Comparison of ENCODE assay signal across 10 cellular contexts in the genomic region with DNA sequence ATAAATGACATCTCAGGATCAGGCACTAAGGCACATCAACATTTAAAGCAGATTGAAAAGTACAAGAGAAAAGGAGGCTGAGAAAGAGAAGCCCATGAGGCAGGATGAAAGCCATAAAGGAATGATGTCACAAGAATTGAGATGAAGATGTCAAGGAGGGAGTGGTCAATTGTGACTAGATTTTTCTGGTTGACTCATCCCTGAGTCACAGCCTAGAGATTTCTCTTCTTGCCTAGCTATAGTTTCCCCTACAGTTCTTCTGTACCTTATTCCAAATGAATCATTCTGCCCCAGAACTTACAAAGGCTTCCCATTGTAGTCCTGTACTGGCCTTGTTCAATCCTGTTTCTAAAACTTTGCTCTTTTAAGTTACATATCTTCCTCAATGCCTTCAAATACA. TPM values are rescaled to one million over a fixed set of nuclear protein-coding genes. Genes with fewer than 3 reads are reported as not detected.
DNase-seq lines count a peak whose midpoint lies in the region.
"Had no signal": no experiment of that assay in that cellular context is flagged by ENCODE, and none has a peak within 500 bp of the region (broad histone marks: within the 10 kb centered on the region; RNA-seq: fewer than 3 reads in every experiment).

No MANE protein-coding gene starts in this region.

- H2BK15ac ChIP-seq in neuronal stem cell (ENCODE audit: low read length) = no peak overlapping the region

- H3K9ac ChIP-seq in neuronal stem cell (ENCODE audit: low read depth, low read length, poor library complexity) = no peak overlapping the region

- no peaks in the 10 kb centered on the region for H3K79me1 ChIP-seq in neuronal stem cell (ENCODE audit: low read depth, low read length)

- H3K27me3 ChIP-seq in neuronal stem cell (ENCODE audit: control insufficient read depth in 3 of 3, insufficient read depth in 3 of 3, low read depth in 1 of 3, low read length in 3 of 3) = no peaks in the 10 kb centered on the region

- H3K27ac ChIP-seq in epithelial cell of prostate (peak overlapping the region; percentile 97), neuronal stem cell (replicated peaks; ENCODE audit: low read length) (no peak overlapping the region)
- H3K27ac ChIP-seq: 22Rv1 had no signal

- H2BK12ac ChIP-seq in neuronal stem cell (ENCODE audit: low read length) = no peak overlapping the region

- H4K91ac ChIP-seq in neuronal stem cell (ENCODE audit: low read depth, low read length, poor library complexity) = no peak overlapping the region

- H3K4me2 ChIP-seq in neuronal stem cell (ENCODE audit: insufficient read depth, low read length, poor library complexity, severe bottlenecking) = no peak overlapping the region

- no peak overlapping the region for H2AK5ac ChIP-seq in neuronal stem cell (ENCODE audit: low read depth, low read length)

- no peak overlapping the region for H3K4me3 ChIP-seq in neuronal stem cell (ENCODE audit: low read length in 2 of 2)
- H3K4me3 ChIP-seq: lung had no signal

- H3K9me3 ChIP-seq in neuronal stem cell (replicated peaks in 1 of 2; ENCODE audit: control insufficient read depth in 2 of 2, insufficient read depth in 1 of 2, low read depth in 1 of 2, low read length in 2 of 2) = no peaks in the 10 kb centered on the region

- DNase-seq in DMS53 (lab: John Stamatoyannopoulos, UW) = peak; percentile 56
- no peak for DNase-seq in DMS53 treated with DMSO at 0.1 percent for 48 hours (lab: John Stamatoyannopoulos, UW; ENCODE audit: unreplicated experiment)
- DNase-seq in SIG-M5 (lab: John Stamatoyannopoulos, UW) = peak; percentile 13
- DNase-seq in epithelial cell of prostate (ENCODE audit: low read depth, low spot score) = peak; percentile 87
- DNase-seq in stimulated activated CD4-positive, alpha-beta T cell treated with anti-CD3 and anti-CD28 coated beads, TNF-alpha, amount 100 ng/mL, for 48 hours (ENCODE audit: low read depth in 3 of 3) = peak; percentile 19 to 58 (median 44)
- no peak for DNase-seq in KBM-7
- DNase-seq in neuronal stem cell (ENCODE audit: low spot score) = no peak
- DNase-seq in NCI-H1694 treated with DMSO at 0.1 percent for 48 hours (lab: John Stamatoyannopoulos, UW) = no peak

- no peak overlapping the region for H3K23ac ChIP-seq in neuronal stem cell (ENCODE audit: low read depth, low read length, poor library complexity)

- in situ Hi-C loops in KBM-7 (cut with MboI; ENCODE audit: low pct_unique_long_range_greater_than_20kb, low sequenced_read_pairs) = no loop called here

- no peak overlapping the region for H4K8ac ChIP-seq in neuronal stem cell (ENCODE audit: low read depth, low read length)

- H2AFZ ChIP-seq in neuronal stem cell (ENCODE audit: low read length) = no peak overlapping the region

- H3K36me3 ChIP-seq in neuronal stem cell (replicated peaks in 1 of 2; ENCODE audit: control insufficient read depth in 2 of 2, insufficient read depth in 2 of 2, low read length in 2 of 2) = no peaks in the 10 kb centered on the region

- H3K4ac ChIP-seq in neuronal stem cell (ENCODE audit: low read length) = no peak overlapping the region

- no peak overlapping the region for H3K14ac ChIP-seq in neuronal stem cell (ENCODE audit: low read length)

- H3K4me1 ChIP-seq in neuronal stem cell (ENCODE audit: control insufficient read depth in 2 of 2, insufficient read depth in 1 of 2, low read depth in 1 of 2, low read length in 2 of 2) = peaks cover 0 to 16% of the 10 kb centered on the region in 2 donors

- H2BK5ac ChIP-seq in neuronal stem cell (ENCODE audit: low read length) = no peak overlapping the region

- no peak overlapping the region for H2BK120ac ChIP-seq in neuronal stem cell (ENCODE audit: low read depth, low read length)

- no peak overlapping the region for H3K18ac ChIP-seq in neuronal stem cell (ENCODE audit: low read length)

RNA-seq across cellular contexts. Expression of a gene that starts 3.4 kb away (rescaled TPM):
- polyA plus RNA-seq in neuronal stem cell (2013, experiment 1 of 2) = 4.0 TPM
- 4.7 TPM for polyA plus RNA-seq in neuronal stem cell (2013, experiment 2 of 2)

Comparison
In these comparisons a context has a peak if more than half of its experiments do, and no peak if none do; other contexts are left out.
1. DNase-seq: peak in DMS53 (single experiment), SIG-M5 (single experiment), epithelial cell of prostate (single experiment) and stimulated activated CD4-positive, alpha-beta T cell treated with anti-CD3 and anti-CD28 coated beads, TNF-alpha, amount 100 ng/mL, for 48 hours (3 of 3); none in DMS53 treated with DMSO at 0.1 percent for 48 hours (single experiment), KBM-7 (single experiment), neuronal stem cell (single experiment) and NCI-H1694 treated with DMSO at 0.1 percent for 48 hours (single experiment).